In the genomic region with DNA sequence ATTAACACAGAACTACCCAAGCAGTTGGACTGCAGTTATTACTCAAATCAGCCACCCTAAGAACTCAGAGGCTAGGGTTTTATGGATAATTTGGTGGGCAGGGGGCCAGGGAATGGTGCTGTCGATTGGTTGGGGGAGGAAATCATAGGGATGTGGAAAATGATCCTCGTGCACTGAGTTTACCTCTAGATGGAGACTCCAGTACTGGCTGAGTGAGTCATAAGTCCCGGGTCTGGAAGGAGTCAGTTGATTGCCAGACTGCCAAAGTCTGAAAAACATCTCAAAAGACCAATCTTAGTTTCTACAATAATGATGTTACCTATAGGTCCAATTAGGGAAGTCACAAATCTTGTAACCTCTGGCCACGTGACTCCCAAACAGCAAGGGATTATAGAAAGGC, we compare ENCODE assay signal across 20 cellular contexts.
DNase-seq lines count a peak whose midpoint lies in the region; ATAC-seq and TF ChIP-seq lines count a peak whose summit lies in the region.
"Had no signal": no experiment of that assay in that cellular context is flagged by ENCODE, and none has a peak within 500 bp of the region (broad histone marks: within the 10 kb centered on the region; RNA-seq: fewer than 3 reads in every experiment).

No MANE protein-coding gene starts in this region.

- TF ChIP-seq CTCF in Calu3 (IDR thresholded peaks at IDR 0.05; ENCODE audit: unreplicated experiment), result no peak
- TF ChIP-seq CTCF in CD8-positive, alpha-beta T cell (IDR thresholded peaks at IDR 0.05), result no peak

- POLR2A ChIA-PET in CD8-positive, alpha-beta T cell (lab: Charles Lee), result no interaction called here

- no peak for ATAC-seq in HG03432 (IDR thresholded peaks at IDR 0.05; ENCODE audit: unreplicated experiment)
- no peak for ATAC-seq in CD8-positive, alpha-beta T cell
- ATAC-seq: activated T-helper 17 cell treated with anti-CD3 and anti-CD28 coated beads, Interleukin-2, amount 50 U/mL, for 72 hours; effector memory CD8-positive, alpha-beta T cell; right cardiac atrium; stimulated activated naive CD8-positive, alpha-beta T cell treated with anti-CD3 and anti-CD28 coated beads, Interleukin-15, Interleukin-2, amounts not matched to agents 100 U/mL and 50 U/mL, for 24 hours had no signal

- no peaks in the 10 kb centered on the region for H3K36me3 ChIP-seq in SJCRH30
- no peaks in the 10 kb centered on the region for H3K36me3 ChIP-seq in CD8-positive, alpha-beta T cell (ENCODE audit: insufficient read depth, low read length)

- no peak overlapping the region for H3K4me3 Mint-ChIP-seq in Calu3 (ENCODE audit: low read depth, unreplicated experiment)
- H3K4me3 Mint-ChIP-seq in CD8-positive, alpha-beta T cell, result no peak overlapping the region
- H3K4me3 Mint-ChIP-seq: activated T-helper 17 cell treated with anti-CD3 and anti-CD28 coated beads, Interleukin-2, amount 50 U/mL, for 72 hours; central memory CD8-positive, alpha-beta T cell; effector memory CD8-positive, alpha-beta T cell; neural crest cell had no signal

- H3K27me3 Mint-ChIP-seq in Calu3 (ENCODE audit: unreplicated experiment), result no peaks in the 10 kb centered on the region
- no peaks in the 10 kb centered on the region for H3K27me3 Mint-ChIP-seq in CD8-positive, alpha-beta T cell (ENCODE audit: low read depth)
- H3K27me3 Mint-ChIP-seq: activated T-helper 17 cell treated with anti-CD3 and anti-CD28 coated beads, Interleukin-2, amount 50 U/mL, for 72 hours; central memory CD8-positive, alpha-beta T cell; effector memory CD8-positive, alpha-beta T cell had no signal

- 0 out of 2 replicates have a peak, but pooled peaks cover 3% of the 10 kb centered on the region for H3K27me3 ChIP-seq in SJCRH30
- H3K27me3 ChIP-seq in CD8-positive, alpha-beta T cell (ENCODE audit: insufficient read depth, low read length), result no peaks in the 10 kb centered on the region

- no peaks in the 10 kb centered on the region for H3K4me1 Mint-ChIP-seq in Calu3 (ENCODE audit: low read depth, unreplicated experiment)
- no peaks in the 10 kb centered on the region for H3K4me1 Mint-ChIP-seq in CD8-positive, alpha-beta T cell (ENCODE audit: low read depth)
- H3K4me1 Mint-ChIP-seq: activated T-helper 17 cell treated with anti-CD3 and anti-CD28 coated beads, Interleukin-2, amount 50 U/mL, for 72 hours; central memory CD8-positive, alpha-beta T cell; neural crest cell had no signal

- H3K4me1 ChIP-seq in SJCRH30, result no peaks in the 10 kb centered on the region
- no peaks in the 10 kb centered on the region for H3K4me1 ChIP-seq in CD8-positive, alpha-beta T cell (ENCODE audit: insufficient read depth, low read length)

- DNase-seq in Calu3 (peak; percentile 1), NCI-H226 (peak; percentile 22), cerebellar cortex (ENCODE audit: low spot score) (peak; percentile 90), kidney tubule cell (ENCODE audit: low spot score) (peak; percentile 2), SJCRH30 (no peak), NCI-H446 (lab: John Stamatoyannopoulos, UW) (no peak)
- no peak for DNase-seq in CD8-positive, alpha-beta T cell
- DNase-seq: activated CD4-positive, CD25-positive, alpha-beta regulatory T cell treated with anti-CD3 and anti-CD28 coated beads, Interleukin-2, amount 50 U/mL, for 72 hours; DND-41; effector memory CD8-positive, alpha-beta T cell; GOT3; midbrain; NCI-H1105; OCI-M1; right cardiac atrium; stimulated activated naive CD8-positive, alpha-beta T cell treated with anti-CD3 and anti-CD28 coated beads, Interleukin-15, Interleukin-2, amounts not matched to agents 100 U/mL and 50 U/mL, for 24 hours had no signal

- H3K27ac ChIP-seq in SJCRH30, result no peak overlapping the region
- H3K27ac ChIP-seq in CD8-positive, alpha-beta T cell (ENCODE audit: low read depth, low read length), result no peak overlapping the region

- H3K9me3 Mint-ChIP-seq in Calu3 (ENCODE audit: low read depth, unreplicated experiment), result no peaks in the 10 kb centered on the region
- no peaks in the 10 kb centered on the region for H3K9me3 Mint-ChIP-seq in CD8-positive, alpha-beta T cell
- H3K9me3 Mint-ChIP-seq: activated T-helper 17 cell treated with anti-CD3 and anti-CD28 coated beads, Interleukin-2, amount 50 U/mL, for 72 hours; effector memory CD8-positive, alpha-beta T cell had no signal

- no peaks in the 10 kb centered on the region for H3K9me3 ChIP-seq in SJCRH30 (replicated peaks)
- H3K9me3 ChIP-seq in CD8-positive, alpha-beta T cell (ENCODE audit: low read length), result no peaks in the 10 kb centered on the region

- no peaks in the 10 kb centered on the region for H3K36me3 Mint-ChIP-seq in Calu3 (ENCODE audit: insufficient read depth, unreplicated experiment)
- H3K36me3 Mint-ChIP-seq in CD8-positive, alpha-beta T cell, result no peaks in the 10 kb centered on the region

- CTCF ChIA-PET in Calu3 (lab: Charles Lee), result no interaction called here
- CTCF ChIA-PET in CD8-positive, alpha-beta T cell (lab: Charles Lee), result no interaction called here

- no peak overlapping the region for H3K4me3 ChIP-seq in SJCRH30
- H3K4me3 ChIP-seq in CD8-positive, alpha-beta T cell (ENCODE audit: low read depth, low read length), result no peak overlapping the region

- intact Hi-C loops in Calu3 (cut with micrococcal nuclease; ENCODE audit: unreplicated experiment), result no loop called here
- intact Hi-C loops in CD8-positive, alpha-beta T cell (cut with DNase I, micrococcal nuclease), result no loop called here

- BruUV-seq in Calu3 (replicated peaks; lab: Mats Ljungman, UMichigan), result no TSS peak

- no peak overlapping the region for H3K27ac Mint-ChIP-seq in Calu3 (ENCODE audit: unreplicated experiment)
- H3K27ac Mint-ChIP-seq in CD8-positive, alpha-beta T cell, result no peak overlapping the region
- H3K27ac Mint-ChIP-seq: activated T-helper 17 cell treated with anti-CD3 and anti-CD28 coated beads, Interleukin-2, amount 50 U/mL, for 72 hours; effector memory CD8-positive, alpha-beta T cell had no signal

Comparison
In these comparisons a context has a peak if more than half of its experiments do, and no peak if none do; other contexts are left out.
1. DNase-seq: peak in Calu3 (single experiment), NCI-H226 (single experiment), cerebellar cortex (single experiment) and kidney tubule cell (single experiment); none in SJCRH30 (0 of 2), NCI-H446 (0 of 2) and CD8-positive, alpha-beta T cell (0 of 7).